15 cellular contexts compared by ENCODE assay signal in genomic region chr11:67645521-67646457, GRCh38. TPM values are rescaled to one million over a fixed set of nuclear protein-coding genes. Genes with fewer than 3 reads are reported as not detected.
A peak's percentile ranks its signal among the peaks of the same experiment; 100 is the strongest.
DNase-seq lines count a peak whose midpoint lies in the region; ATAC-seq and TF ChIP-seq lines count a peak whose summit lies in the region.
"Had no signal": no experiment of that assay in that cellular context is flagged by ENCODE, and none has a peak within 500 bp of the region (broad histone marks: within the 10 kb centered on the region; RNA-seq: fewer than 3 reads in every experiment).

No MANE protein-coding gene starts in this region.

- peak; percentile 5 for TF ChIP-seq CTCF in GM12873 (IDR thresholded peaks at IDR 0.05; ENCODE audit: insufficient read depth, low read depth, low read length, missing control alignments)

- peaks cover 6 to 14% (median 10%) of the 10 kb centered on the region in 11 experiments; a peak in 17 of 22 replicates for H3K9me3 ChIP-seq in BLaER1 treated with 17β-estradiol and CSF1 and Interleukin-3, amounts not matched to agents 10 nM and 100 nM (replicated peaks in 1 of 11)
- H3K9me3 ChIP-seq: gastrocnemius medialis, thyroid gland had no signal

- peak; percentile 51 for DNase-seq in RPMI8226
- no peak for DNase-seq in immature natural killer cell
- DNase-seq in stimulated activated CD4-positive, alpha-beta T cell treated with anti-CD3 and anti-CD28 coated beads, Interleukin-4, amount 100 ng/mL, for 4 hours: no peak
- no peak for DNase-seq in caudate nucleus (lab: John Stamatoyannopoulos, UW)
- DNase-seq in NCI-H2029 (lab: John Stamatoyannopoulos, UW): no peak
- DNase-seq: gastrocnemius medialis, NCI-H2029 treated with DMSO at 0.1 percent for 48 hours, thyroid gland had no signal

- H4K20me1 ChIP-seq in BLaER1 treated with 17β-estradiol and CSF1 and Interleukin-3, amounts not matched to agents 10 nM and 100 nM: peaks cover 0 to 31% (median 3%) of the 10 kb centered on the region in 11 experiments; a peak in 5 of 22 replicates

- H3K27ac Mint-ChIP-seq in immature natural killer cell: peak overlapping the region in 4 of 6 donors; percentile 35 to 71 (median 68)
- H3K27ac Mint-ChIP-seq: dendritic cell treated with granulocyte-macrophage colony-stimulating factor and Interleukin-4, amounts not matched to agents 40 ng/mL and 50 ng/mL, for 4 days had no signal

- H3K9me3 Mint-ChIP-seq in immature natural killer cell: no peaks in the 10 kb centered on the region
- H3K9me3 Mint-ChIP-seq: activated naive CD4-positive, alpha-beta T cell treated with anti-CD3 and anti-CD28 coated beads, Interleukin-2, amount 50 U/mL, for 72 hours had no signal

- no peak for ATAC-seq in HG02970 (IDR thresholded peaks at IDR 0.05; ENCODE audit: low FRiP score, unreplicated experiment)
- ATAC-seq: gastrocnemius medialis had no signal

- H3K4me3 ChIP-seq in BLaER1 treated with 17β-estradiol and CSF1 and Interleukin-3, amounts not matched to agents 10 nM and 100 nM: no peak overlapping the region
- H3K4me3 ChIP-seq: gastrocnemius medialis, thyroid gland had no signal

- peaks cover 38 to 66% (median 61%) of the 10 kb centered on the region in 10 experiments for H3K4me1 ChIP-seq in BLaER1 treated with 17β-estradiol and CSF1 and Interleukin-3, amounts not matched to agents 10 nM and 100 nM
- H3K4me1 ChIP-seq: gastrocnemius medialis had no signal

- H3K27me3 Mint-ChIP-seq in immature natural killer cell (ENCODE audit: low read depth in 3 of 3): peaks cover 2 to 5% (median 5%) of the 10 kb centered on the region in 3 donors
- H3K27me3 Mint-ChIP-seq: progenitor cell of endocrine pancreas had no signal

- H3K27ac ChIP-seq in BLaER1 treated with 17β-estradiol and CSF1 and Interleukin-3, amounts not matched to agents 10 nM and 100 nM: no peak overlapping the region
- no peak overlapping the region for H3K27ac ChIP-seq in caudate nucleus (ENCODE audit: low read depth, low read length)
- H3K27ac ChIP-seq: gastrocnemius medialis, thyroid gland had no signal

- H3K4me2 ChIP-seq in BLaER1 treated with 17β-estradiol and CSF1 and Interleukin-3, amounts not matched to agents 10 nM and 100 nM: peak overlapping the region in 9 of 11 experiments; percentile 81 to 97 (median 93); a peak in 17 of 22 replicates

- peaks cover 33 to 45% of the 10 kb centered on the region in 2 donors for H3K4me1 Mint-ChIP-seq in immature natural killer cell

- peaks cover 0 to 35% (median 0%) of the 10 kb centered on the region in 11 experiments; a peak in 7 of 22 replicates for H3K27me3 ChIP-seq in BLaER1 treated with 17β-estradiol and CSF1 and Interleukin-3, amounts not matched to agents 10 nM and 100 nM
- H3K27me3 ChIP-seq: thyroid gland had no signal

- H3K4me3 Mint-ChIP-seq in immature natural killer cell: peak overlapping the region; percentile 66 to 81 (median 72)
- H3K4me3 Mint-ChIP-seq: dendritic cell treated with granulocyte-macrophage colony-stimulating factor and Interleukin-4, amounts not matched to agents 40 ng/mL and 50 ng/mL, for 4 days had no signal

- H3K36me3 ChIP-seq in BLaER1 treated with 17β-estradiol and CSF1 and Interleukin-3, amounts not matched to agents 10 nM and 100 nM: no peaks in the 10 kb centered on the region
- H3K36me3 ChIP-seq: gastrocnemius medialis, thyroid gland had no signal

- H3K36me3 Mint-ChIP-seq in immature natural killer cell: no peaks in the 10 kb centered on the region
- H3K36me3 Mint-ChIP-seq: activated naive CD4-positive, alpha-beta T cell treated with anti-CD3 and anti-CD28 coated beads, Interleukin-2, amount 50 U/mL, for 72 hours had no signal

- peak overlapping the region in 1 of 11 experiments; percentile 20; a peak in 2 of 22 replicates for H3K9ac ChIP-seq in BLaER1 treated with 17β-estradiol and CSF1 and Interleukin-3, amounts not matched to agents 10 nM and 100 nM

RNA-seq across cellular contexts. Expression of gene ACY3, which starts 4.7 kb away (rescaled TPM):
- under 1 TPM in 2 of 3 donors, not detected in 1; 0.41 to 0.98 TPM for polyA plus RNA-seq in immature natural killer cell

RNA-seq across cellular contexts. Expression of gene TBX10, which starts 6.2 kb away (rescaled TPM):
- not detected for polyA plus RNA-seq in immature natural killer cell

RNA-seq across cellular contexts. Expression of gene NUDT8, which starts 16.1 kb away (rescaled TPM):
- polyA plus RNA-seq in immature natural killer cell: 10 to 100 TPM; 10.1 to 13.4 (median 12.3) TPM

RNA-seq across cellular contexts. Expression of gene ALDH3B2, which starts 28.6 kb away (rescaled TPM):
- not detected for polyA plus RNA-seq in immature natural killer cell
- polyA plus RNA-seq: liver had no signal

RNA-seq across cellular contexts. Expression of gene NDUFV1, which starts 39.1 kb away (rescaled TPM):
- 100 to 1,000 TPM; 173 to 261 (median 195) TPM for polyA plus RNA-seq in immature natural killer cell
